ENCODE assay signal across 13 cellular contexts in the genomic region with DNA sequence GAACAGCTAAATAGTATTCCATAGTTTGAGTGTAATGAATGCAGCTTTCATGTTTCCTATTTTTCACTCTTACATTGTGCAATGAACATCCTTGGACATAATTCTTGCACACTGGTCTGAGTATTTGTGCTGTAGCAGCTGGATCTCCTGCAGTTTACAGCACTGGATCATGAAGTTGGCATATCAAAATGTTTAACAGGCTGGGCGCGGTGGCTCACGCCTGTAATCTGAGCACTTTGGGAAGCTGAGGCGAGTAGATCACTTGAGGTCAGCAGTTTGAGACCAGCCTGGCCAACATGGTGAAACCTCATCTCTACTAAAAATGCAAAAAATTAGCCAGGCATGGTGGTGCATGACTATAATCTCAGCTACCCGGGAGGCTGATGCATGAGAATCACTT. TPM values are rescaled to one million over a fixed set of nuclear protein-coding genes. Genes with fewer than 3 reads are reported as not detected.
"Had no signal": no experiment of that assay in that cellular context is flagged by ENCODE, and none has a peak within 500 bp of the region (broad histone marks: within the 10 kb centered on the region; RNA-seq: fewer than 3 reads in every experiment).

No MANE protein-coding gene starts in this region.

RNA-seq across cellular contexts. Expression of gene CELA2B, which starts 4.8 kb away (rescaled TPM):
- total RNA-seq: stomach, subcutaneous adipose tissue, suprapubic skin, temporal lobe, thoracic aorta, thyroid gland, tibial nerve, transverse colon, upper lobe of right lung, ureter, uterus, vagina had no signal
- polyA plus RNA-seq: stomach, urinary bladder had no signal

RNA-seq across cellular contexts. Expression of gene CELA2A, which starts 14.5 kb away (rescaled TPM):
- total RNA-seq: subcutaneous adipose tissue, suprapubic skin, temporal lobe, thoracic aorta, thyroid gland, transverse colon, upper lobe of right lung, urinary bladder, uterus, vagina had no signal
- polyA plus RNA-seq: urinary bladder had no signal

RNA-seq across cellular contexts. Expression of gene CTRC, which starts 32.8 kb away (rescaled TPM):
- total RNA-seq: stomach, temporal lobe, ureter, urinary bladder, vagina had no signal
